ENCODE assay signal across 9 cellular contexts in the genomic region with DNA sequence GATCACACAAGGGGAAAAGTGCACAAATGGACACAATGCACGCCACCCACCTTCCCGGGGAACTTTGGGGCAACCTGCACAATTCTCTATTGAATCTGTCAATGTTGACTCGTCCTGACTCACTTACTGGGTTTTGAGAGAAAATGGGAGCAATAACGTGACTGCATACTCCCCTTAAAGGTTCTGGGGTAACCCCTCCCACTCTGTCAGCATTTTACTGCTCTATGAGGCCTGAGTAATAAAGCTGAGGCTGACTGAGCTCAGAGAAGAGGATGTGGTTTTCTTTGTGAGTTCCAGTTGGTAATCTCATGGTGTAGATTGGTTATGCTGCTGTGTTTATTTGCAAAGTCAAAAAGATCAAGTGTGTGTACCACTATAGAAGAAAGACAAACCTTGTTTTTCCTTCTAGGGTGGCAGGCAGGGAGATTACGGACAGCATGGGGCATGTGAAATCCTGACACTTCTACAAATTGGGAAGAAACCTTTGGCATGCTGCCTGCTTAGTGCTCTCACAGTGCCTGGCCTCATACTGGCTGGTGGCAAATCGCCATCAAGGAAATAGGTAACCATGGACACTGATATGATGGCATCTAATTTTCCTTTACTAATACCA. TPM values are rescaled to one million over a fixed set of nuclear protein-coding genes. Genes with fewer than 3 reads are reported as not detected.
A peak's percentile ranks its signal among the peaks of the same experiment; 100 is the strongest.
DNase-seq lines count a peak whose midpoint lies in the region; ATAC-seq and TF ChIP-seq lines count a peak whose summit lies in the region.
"Had no signal": no experiment of that assay in that cellular context is flagged by ENCODE, and none has a peak within 500 bp of the region (broad histone marks: within the 10 kb centered on the region; RNA-seq: fewer than 3 reads in every experiment).

No MANE protein-coding gene starts in this region.

- no peaks in the 10 kb centered on the region for H3K4me1 ChIP-seq in H9 (ENCODE audit: insufficient read depth, low read length)

- H3K27ac ChIP-seq in HL-60 (replicated peaks): peak overlapping the region; percentile 89
- no peak overlapping the region for H3K27ac ChIP-seq in H9 (ENCODE audit: insufficient read length, low read depth, low read length)

- H3K36me3 Mint-ChIP-seq in H9 (ENCODE audit: insufficient read depth in 1 of 3, low read depth in 3 of 3): peaks cover 21 to 45% (median 40%) of the 10 kb centered on the region in 3 experiments

- no peak overlapping the region for H3K4ac ChIP-seq in H9 (ENCODE audit: low read depth, low read length)

- no peak overlapping the region for H3K4me3 ChIP-seq in HL-60 (replicated peaks; ENCODE audit: insufficient read depth, low read length)
- no peak overlapping the region for H3K4me3 ChIP-seq in retinal pigment epithelial cell (ENCODE audit: low read length)

- no peak overlapping the region for H3K14ac ChIP-seq in H9 (ENCODE audit: insufficient read depth, low read length)

- no peak for TF ChIP-seq CTCF in HL-60 (IDR thresholded peaks at IDR 0.05; ENCODE audit: insufficient read depth, low read length)
- TF ChIP-seq CTCF in retinal pigment epithelial cell (conservative IDR thresholded peaks at IDR 0.05; ENCODE audit: low read depth, low read length): no peak
- no peak for TF ChIP-seq CTCF in H9 (conservative IDR thresholded peaks at IDR 0.05)

- no peaks in the 10 kb centered on the region for H3K27me3 Mint-ChIP-seq in H9 (ENCODE audit: low read depth)

- H3K9me3 Mint-ChIP-seq in H9: no peaks in the 10 kb centered on the region

- H4K91ac ChIP-seq in H9 (ENCODE audit: insufficient read length, low read depth, low read length): no peak overlapping the region

- H3T11ph ChIP-seq in H9 (ENCODE audit: low read length): no peak overlapping the region

- H2BK120ac ChIP-seq in H9 (ENCODE audit: low read depth, low read length, poor library complexity, severe bottlenecking): no peak overlapping the region

- H3K9me3 ChIP-seq in H9 (ENCODE audit: control insufficient read depth, low read depth, low read length): no peaks in the 10 kb centered on the region

- no peak overlapping the region for H2AFZ ChIP-seq in H9 (ENCODE audit: low read length)

- no peak overlapping the region for H3K56ac ChIP-seq in H9 (ENCODE audit: insufficient read length, low read depth, low read length)

- H2AK5ac ChIP-seq in H9 (ENCODE audit: insufficient read length, low read length): no peak overlapping the region

- no peaks in the 10 kb centered on the region for H3K4me1 Mint-ChIP-seq in H9

- no peak overlapping the region for H3K4me2 ChIP-seq in H9 (ENCODE audit: insufficient read depth, insufficient read length, low read length)

- no peak overlapping the region for H3K27ac Mint-ChIP-seq in H9

- ATAC-seq in GM21423 (IDR thresholded peaks at IDR 0.05; ENCODE audit: unreplicated experiment): peak; percentile 92

- no peak overlapping the region for H3K23ac ChIP-seq in H9 (ENCODE audit: insufficient read length, low read depth, low read length)

- no CpG with 5 or more reads among the region's 6 CpGs for WGBS in H9 (ENCODE audit: extremely low coverage, insufficient read length, low lambda C conversion rate)

- H3K23me2 ChIP-seq in H9 (ENCODE audit: insufficient read length, low read depth, low read length, poor library complexity, severe bottlenecking): no peaks in the 10 kb centered on the region

- H3K4me3 Mint-ChIP-seq in H9: no peak overlapping the region

- H2BK15ac ChIP-seq in H9 (ENCODE audit: low read depth, low read length): no peak overlapping the region

- H2BK5ac ChIP-seq in H9 (ENCODE audit: insufficient read length, low read length): no peak overlapping the region

- no peaks in the 10 kb centered on the region for H3K79me1 ChIP-seq in H9 (ENCODE audit: insufficient read depth, low read depth, low read length, poor library complexity, severe bottlenecking)

- H2BK20ac ChIP-seq in H9 (ENCODE audit: low read depth, low read length, poor library complexity, severe bottlenecking): no peak overlapping the region

- H3K9ac ChIP-seq in H9 (ENCODE audit: extremely low read depth, insufficient read length, low read length): no peak overlapping the region

- H4K5ac ChIP-seq in H9 (ENCODE audit: insufficient read length, low read depth, low read length): no peak overlapping the region

- H4K20me1 ChIP-seq in H9 (ENCODE audit: control insufficient read depth, insufficient read depth, insufficient read length): no peaks in the 10 kb centered on the region

- no peak overlapping the region for H4K8ac ChIP-seq in H9 (replicated peaks; ENCODE audit: insufficient read length, low read depth, low read length)

- DNase-seq in EH (ENCODE audit: low read depth): peak; percentile 96
- peak; percentile 35 to 89 for DNase-seq in HL-60 (ENCODE audit: low read depth in 1 of 2, low spot score in 1 of 2)
- peak; percentile 73 for DNase-seq in T1000 (lab: John Stamatoyannopoulos, UW)
- DNase-seq in central memory CD4-positive, alpha-beta T cell: peak; percentile 86
- peak; percentile 39 for DNase-seq in retinal pigment epithelial cell (ENCODE audit: low read depth)
- no peak for DNase-seq in H9
- DNase-seq in NCI-H1436 treated with DMSO at 0.1 percent for 48 hours (lab: John Stamatoyannopoulos, UW): no peak

- H3K79me2 ChIP-seq in H9 (ENCODE audit: insufficient read depth, low read length): no peaks in the 10 kb centered on the region

- no peak overlapping the region for H2BK12ac ChIP-seq in H9 (ENCODE audit: insufficient read length, low read depth, low read length)

- no peak overlapping the region for H3K18ac ChIP-seq in H9 (ENCODE audit: insufficient read length, low read depth, low read length)

- H3K27me3 ChIP-seq in HL-60 (ENCODE audit: insufficient read depth, poor library complexity, severe bottlenecking): no peaks in the 10 kb centered on the region
- no peaks in the 10 kb centered on the region for H3K27me3 ChIP-seq in H9 (ENCODE audit: insufficient read depth, low read length)

RNA-seq across cellular contexts. Expression of a gene that starts 16.1 kb away (rescaled TPM):
- total RNA-seq in H9 (2021): 0.68 and 0.79 TPM in 2 replicates

RNA-seq across cellular contexts. Expression of a gene that starts 23.9 kb away (rescaled TPM):
- not detected in 2 replicates for total RNA-seq in H9 (2021)
- total RNA-seq: T-helper 1 cell treated with Interleukin-12 subunit alpha and Interleukin-12 subunit beta and Interleukin-4 antibody, amounts not matched to agents 30 ng/mL and 1 ng/mL, for 36 hours had no signal

RNA-seq across cellular contexts. Expression of a gene that starts 30.5 kb away (rescaled TPM):
- not detected in 2 replicates for total RNA-seq in H9 (2021)
- total RNA-seq: T-helper 1 cell treated with Interleukin-12 subunit alpha and Interleukin-12 subunit beta and Interleukin-4 antibody, amounts not matched to agents 30 ng/mL and 1 ng/mL, for 36 hours had no signal

Comparison
In these comparisons a context has a peak if more than half of its experiments do, and no peak if none do; other contexts are left out.
1. DNase-seq: peak in EH (single experiment), HL-60 (2 of 2), T1000 (single experiment), central memory CD4-positive, alpha-beta T cell (single experiment) and retinal pigment epithelial cell (single experiment); none in H9 (single experiment) and NCI-H1436 treated with DMSO at 0.1 percent for 48 hours (single experiment).